In the genomic region with DNA sequence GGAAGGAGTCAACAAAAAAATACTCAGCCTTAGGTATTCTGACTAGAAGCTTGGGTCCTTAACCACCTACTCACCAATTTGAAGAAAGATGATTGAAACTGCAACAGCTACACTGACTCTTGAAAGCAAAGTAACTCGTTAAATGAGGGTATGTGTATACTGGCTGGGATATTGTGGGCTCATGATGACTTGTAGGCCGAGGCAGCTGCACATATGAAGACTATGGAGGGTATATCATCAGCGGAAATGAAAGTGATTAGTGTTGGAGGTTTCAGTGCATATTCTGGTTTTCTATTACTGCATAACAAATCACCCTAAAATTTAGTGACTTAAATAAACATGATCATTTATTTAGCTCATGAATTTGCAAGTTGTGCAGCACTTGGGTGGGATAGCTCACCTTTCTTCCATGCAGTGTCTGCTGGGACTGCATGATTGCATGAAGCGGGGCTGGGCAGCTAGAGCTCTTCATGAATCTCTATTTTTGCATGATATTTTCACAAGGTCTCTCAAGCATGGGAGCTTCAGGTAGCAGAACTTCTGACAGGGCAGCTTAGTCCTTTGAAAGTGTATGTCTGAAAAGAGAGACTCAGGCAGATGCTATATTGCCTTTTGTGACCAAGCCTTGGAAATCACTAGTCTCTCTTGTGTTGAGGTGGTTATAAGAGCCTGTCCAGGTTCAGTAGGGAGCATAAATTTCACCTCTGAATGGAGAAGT, we compare ENCODE assay signal across 9 cellular contexts.
DNase-seq lines count a peak whose midpoint lies in the region; ATAC-seq and TF ChIP-seq lines count a peak whose summit lies in the region.
"Had no signal": no experiment of that assay in that cellular context is flagged by ENCODE, and none has a peak within 500 bp of the region (broad histone marks: within the 10 kb centered on the region; RNA-seq: fewer than 3 reads in every experiment).

No MANE protein-coding gene starts in this region.

- H3K27me3 ChIP-seq in SK-N-SH (ENCODE audit: insufficient read depth) (no peaks in the 10 kb centered on the region), BE2C (no peaks in the 10 kb centered on the region)

- TF ChIP-seq CTCF in SK-N-SH (IDR thresholded peaks at IDR 0.05): no peak
- no peak for TF ChIP-seq CTCF in BE2C (IDR thresholded peaks at IDR 0.05; ENCODE audit: low read depth, low read length)

- H3K4me1 Mint-ChIP-seq in activated T-helper 2 cell treated with anti-CD3 and anti-CD28 coated beads, Interferon-gamma antibody, Interleukin-2, Interleukin-4, amounts not matched to agents 10 μg/mL and 5 μg/mL and 100 μg/mL, durations not matched to agents 14 hours and 24 hours and 36 hours (ENCODE audit: low read depth): peaks cover 57% of the 10 kb centered on the region

- no peaks in the 10 kb centered on the region for H4K20me1 ChIP-seq in SK-N-SH (ENCODE audit: insufficient read depth)

- H3K9me3 ChIP-seq in SK-N-SH (no peaks in the 10 kb centered on the region), BE2C (no peaks in the 10 kb centered on the region)

- H3F3A ChIP-seq in SK-N-SH (replicated peaks; ENCODE audit: insufficient read depth): peaks cover 12% of the 10 kb centered on the region

- no peak overlapping the region for H3K4me3 Mint-ChIP-seq in activated T-helper 2 cell treated with anti-CD3 and anti-CD28 coated beads, Interferon-gamma antibody, Interleukin-2, Interleukin-4, amounts not matched to agents 10 μg/mL and 5 μg/mL and 100 μg/mL, durations not matched to agents 14 hours and 24 hours and 36 hours (ENCODE audit: low read depth)

- intact Hi-C loops in activated T-helper 2 cell treated with anti-CD3 and anti-CD28 coated beads, Interferon-gamma antibody, Interleukin-2, Interleukin-4, amounts not matched to agents 10 μg/mL and 5 μg/mL and 100 μg/mL, durations not matched to agents 14 hours and 24 hours and 36 hours (cut with micrococcal nuclease): loop anchor here (1.0 to 2.0 kb wide), 6 partner anchors 14 to 135 kb away; no protein-coding TSS in a partner anchor

- peaks cover 0 to 5% of the 10 kb centered on the region in 2 experiments; a peak in 1 of 4 replicates for H3K4me1 ChIP-seq in SK-N-SH (ENCODE audit: control insufficient read depth in 1 of 2, insufficient read depth in 2 of 2, low read depth in 1 of 2, low read length in 1 of 2)
- H3K4me1 ChIP-seq in BE2C: no peaks in the 10 kb centered on the region

- TF ChIP-seq EP300 in SK-N-SH (IDR thresholded peaks at IDR 0.05; ENCODE audit: borderline replicate concordance in 1 of 2, low read depth in 1 of 2, low read length in 1 of 2): no peak

- no peaks in the 10 kb centered on the region for H3K79me2 ChIP-seq in SK-N-SH (ENCODE audit: insufficient read depth)

- peak; percentile 98 for ATAC-seq in GM18499 (IDR thresholded peaks at IDR 0.05; ENCODE audit: insufficient read depth, unreplicated experiment)
- peak; percentile 94 for ATAC-seq in GM19467 (IDR thresholded peaks at IDR 0.05; ENCODE audit: unreplicated experiment)
- peak; percentile 99 for ATAC-seq in HG03095 (IDR thresholded peaks at IDR 0.05; ENCODE audit: unreplicated experiment)

- H3K27me3 Mint-ChIP-seq in activated T-helper 2 cell treated with anti-CD3 and anti-CD28 coated beads, Interferon-gamma antibody, Interleukin-2, Interleukin-4, amounts not matched to agents 10 μg/mL and 5 μg/mL and 100 μg/mL, durations not matched to agents 14 hours and 24 hours and 36 hours (ENCODE audit: low read depth): peaks cover 39% of the 10 kb centered on the region

- H3K36me3 Mint-ChIP-seq in activated T-helper 2 cell treated with anti-CD3 and anti-CD28 coated beads, Interferon-gamma antibody, Interleukin-2, Interleukin-4, amounts not matched to agents 10 μg/mL and 5 μg/mL and 100 μg/mL, durations not matched to agents 14 hours and 24 hours and 36 hours (ENCODE audit: low read depth): no peaks in the 10 kb centered on the region

- no peak for TF ChIP-seq RAD21 in SK-N-SH (IDR thresholded peaks at IDR 0.05; ENCODE audit: low read length)

- POLR2A ChIA-PET in SK-N-SH (lab: Yijun Ruan, JAX): no interaction called here

- H3K36me3 ChIP-seq in SK-N-SH (replicated peaks in 1 of 2; ENCODE audit: control insufficient read depth in 1 of 2, insufficient read depth in 2 of 2, low read length in 1 of 2): no peaks in the 10 kb centered on the region
- no peaks in the 10 kb centered on the region for H3K36me3 ChIP-seq in BE2C

- H3K9ac ChIP-seq in SK-N-SH: no peak overlapping the region

- no peak overlapping the region for H3K4me2 ChIP-seq in SK-N-SH

- H3K9me2 ChIP-seq in SK-N-SH: no peaks in the 10 kb centered on the region; the same call in 1 of the 2 replicates

- peak overlapping the region; percentile 11 for H3K27ac Mint-ChIP-seq in activated T-helper 2 cell treated with anti-CD3 and anti-CD28 coated beads, Interferon-gamma antibody, Interleukin-2, Interleukin-4, amounts not matched to agents 10 μg/mL and 5 μg/mL and 100 μg/mL, durations not matched to agents 14 hours and 24 hours and 36 hours

- CTCF ChIA-PET in SK-N-SH (lab: Yijun Ruan, JAX): no interaction called here

- H2AFZ ChIP-seq in SK-N-SH (ENCODE audit: low read depth): no peak overlapping the region

- H3K27ac ChIP-seq in SK-N-SH (ENCODE audit: low read depth in 2 of 2, low read length in 1 of 2) (peak overlapping the region in 1 of 2 experiments; percentile 87; a peak in 2 of 4 replicates), caudate nucleus (ENCODE audit: low read depth, low read length) (no peak overlapping the region)

- peak; percentile 19 for DNase-seq in activated T-helper 2 cell treated with anti-CD3 and anti-CD28 coated beads, Interferon-gamma antibody, Interleukin-2, Interleukin-4, amounts not matched to agents 10 μg/mL and 5 μg/mL and 100 μg/mL, durations not matched to agents 14 hours and 24 hours and 36 hours (ENCODE audit: low spot score)
- no peak for DNase-seq in HuH-7.5 (ENCODE audit: low spot score)
- no peak for DNase-seq in SK-N-SH
- DNase-seq in BE2C: no peak
- no peak for DNase-seq in caudate nucleus (lab: John Stamatoyannopoulos, UW)
- DNase-seq: DMS79 treated with DMSO at 0.1 percent for 48 hours had no signal

- no peaks in the 10 kb centered on the region for H3K9me3 Mint-ChIP-seq in activated T-helper 2 cell treated with anti-CD3 and anti-CD28 coated beads, Interferon-gamma antibody, Interleukin-2, Interleukin-4, amounts not matched to agents 10 μg/mL and 5 μg/mL and 100 μg/mL, durations not matched to agents 14 hours and 24 hours and 36 hours

- 55% methylated on average over 3 of the region's 4 CpGs for WGBS in SK-N-SH (ENCODE audit: low lambda C conversion rate)

- H3K4me3 ChIP-seq in SK-N-SH (ENCODE audit: low read depth in 2 of 2, low read length in 1 of 2) (no peak overlapping the region), BE2C (ENCODE audit: low read depth, low read length) (no peak overlapping the region)

TF ChIP-seq in SK-N-SH, 30 proteins besides CTCF, POLR2A, EP300 and RAD21:
- TF ChIP-seq, protein P1, sequence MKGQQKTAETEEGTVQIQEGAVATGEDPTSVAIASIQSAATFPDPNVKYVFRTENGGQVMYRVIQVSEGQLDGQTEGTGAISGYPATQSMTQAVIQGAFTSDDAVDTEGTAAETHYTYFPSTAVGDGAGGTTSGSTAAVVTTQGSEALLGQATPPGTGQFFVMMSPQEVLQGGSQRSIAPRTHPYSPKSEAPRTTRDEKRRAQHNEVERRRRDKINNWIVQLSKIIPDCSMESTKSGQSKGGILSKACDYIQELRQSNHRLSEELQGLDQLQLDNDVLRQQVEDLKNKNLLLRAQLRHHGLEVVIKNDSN (IDR thresholded peaks at IDR 0.05; ENCODE audit: borderline replicate concordance, low read depth): no peak
TF ChIP-seq in SK-N-SH: peak in this region for 0.
